23 cellular contexts compared by ENCODE assay signal in the genomic region with DNA sequence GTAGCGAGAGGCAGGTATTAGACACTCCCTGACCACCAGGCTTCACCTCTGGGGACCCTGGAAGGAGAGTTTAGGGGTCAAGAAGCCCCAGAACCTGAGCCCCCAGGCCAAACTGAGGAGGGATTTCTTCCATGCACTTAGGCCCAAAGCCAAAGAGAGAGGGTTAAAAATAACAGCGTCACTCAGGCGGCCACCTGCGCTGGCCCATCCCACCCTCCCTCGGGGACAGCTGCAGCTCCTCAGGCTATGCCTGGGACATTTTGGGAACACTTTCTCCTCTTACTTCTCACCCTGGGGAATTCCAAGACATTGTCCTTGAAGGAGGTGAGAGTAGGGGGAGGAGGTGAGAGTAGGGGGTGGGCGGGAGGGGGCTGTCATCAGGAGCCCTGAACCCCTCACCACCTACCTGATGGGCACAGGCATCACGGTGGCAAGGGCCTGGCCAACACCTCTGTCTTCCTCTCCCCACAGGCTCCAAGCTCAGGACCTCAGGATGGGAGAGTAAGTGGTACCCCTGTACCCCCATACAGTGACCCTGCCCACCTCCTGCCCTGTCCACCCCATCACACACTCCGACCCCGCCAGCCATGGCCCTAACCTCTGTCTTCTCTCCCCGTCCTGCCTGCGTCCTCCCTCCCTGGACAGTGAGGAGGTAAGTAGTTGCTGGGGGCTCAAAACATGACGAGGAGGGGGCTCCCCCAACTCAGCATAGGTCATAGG. TPM values are rescaled to one million over a fixed set of nuclear protein-coding genes. Genes with fewer than 3 reads are reported as not detected.
A peak's percentile ranks its signal among the peaks of the same experiment; 100 is the strongest.
DNase-seq lines count a peak whose midpoint lies in the region; ATAC-seq and TF ChIP-seq lines count a peak whose summit lies in the region.
"Had no signal": no experiment of that assay in that cellular context is flagged by ENCODE, and none has a peak within 500 bp of the region (broad histone marks: within the 10 kb centered on the region; RNA-seq: fewer than 3 reads in every experiment).

No MANE protein-coding gene starts in this region.

- H3K9me2 ChIP-seq in MM.1S (replicated peaks; ENCODE audit: insufficient read depth, low read length) = no peaks in the 10 kb centered on the region

- H2AFZ ChIP-seq in MM.1S (ENCODE audit: low read length) = no peak overlapping the region
- H2AFZ ChIP-seq: neural progenitor cell had no signal

- H3F3A ChIP-seq in MM.1S (ENCODE audit: insufficient read depth, low read length) = no peaks in the 10 kb centered on the region

- TF ChIP-seq CTCF in HL-60 (IDR thresholded peaks at IDR 0.05; ENCODE audit: insufficient read depth, low read length) (no peak), MM.1S (IDR thresholded peaks at IDR 0.05; ENCODE audit: low read length) (no peak)

- no peak overlapping the region for H3K4me3 Mint-ChIP-seq in activated naive CD8-positive, alpha-beta T cell treated with anti-CD3 and anti-CD28 coated beads for 36 hours
- no peak overlapping the region for H3K4me3 Mint-ChIP-seq in activated naive CD8-positive, alpha-beta T cell treated with anti-CD3 and anti-CD28 coated beads, Interleukin-2, amount 50 U/mL, for 24 hours
- H3K4me3 Mint-ChIP-seq in dendritic cell treated with granulocyte-macrophage colony-stimulating factor and Interleukin-4, amounts not matched to agents 40 ng/mL and 50 ng/mL, for 4 days = no peak overlapping the region
- H3K4me3 Mint-ChIP-seq: neural progenitor cell had no signal

- H4K20me1 ChIP-seq in MM.1S (ENCODE audit: insufficient read depth, low read length) = no peaks in the 10 kb centered on the region

- H3K79me2 ChIP-seq in MM.1S (ENCODE audit: low read length) = no peaks in the 10 kb centered on the region

- H3K36me3 Mint-ChIP-seq in activated naive CD8-positive, alpha-beta T cell treated with anti-CD3 and anti-CD28 coated beads for 36 hours = no peaks in the 10 kb centered on the region
- no peaks in the 10 kb centered on the region for H3K36me3 Mint-ChIP-seq in activated naive CD8-positive, alpha-beta T cell treated with anti-CD3 and anti-CD28 coated beads, Interleukin-2, amount 50 U/mL, for 24 hours (ENCODE audit: low read depth)
- peaks cover 6% of the 10 kb centered on the region for H3K36me3 Mint-ChIP-seq in dendritic cell treated with granulocyte-macrophage colony-stimulating factor and Interleukin-4, amounts not matched to agents 40 ng/mL and 50 ng/mL, for 4 days (ENCODE audit: low read depth)
- no peaks in the 10 kb centered on the region for H3K36me3 Mint-ChIP-seq in activated naive CD4-positive, alpha-beta T cell treated with anti-CD3 and anti-CD28 coated beads, Interleukin-2, amount 50 U/mL, for 72 hours
- H3K36me3 Mint-ChIP-seq: CD8-positive, alpha-beta memory T cell; neural progenitor cell had no signal

- H3K4me3 ChIP-seq in HL-60 (replicated peaks; ENCODE audit: insufficient read depth, low read length) (no peak overlapping the region), skeletal muscle tissue (ENCODE audit: low read length in 3 of 3) (peak overlapping the region; percentile 69 to 79 (median 70)), MM.1S (ENCODE audit: low read length) (no peak overlapping the region)
- H3K4me3 ChIP-seq: K562, neural progenitor cell had no signal

- peaks cover 16% of the 10 kb centered on the region for H3K4me1 Mint-ChIP-seq in activated naive CD8-positive, alpha-beta T cell treated with anti-CD3 and anti-CD28 coated beads for 36 hours
- H3K4me1 Mint-ChIP-seq in activated naive CD8-positive, alpha-beta T cell treated with anti-CD3 and anti-CD28 coated beads, Interleukin-2, amount 50 U/mL, for 24 hours = peaks cover 21% of the 10 kb centered on the region
- peaks cover 64% of the 10 kb centered on the region for H3K4me1 Mint-ChIP-seq in dendritic cell treated with granulocyte-macrophage colony-stimulating factor and Interleukin-4, amounts not matched to agents 40 ng/mL and 50 ng/mL, for 4 days (ENCODE audit: low read depth)

- no peaks in the 10 kb centered on the region for H3K27me3 Mint-ChIP-seq in activated naive CD8-positive, alpha-beta T cell treated with anti-CD3 and anti-CD28 coated beads for 36 hours
- H3K27me3 Mint-ChIP-seq in activated naive CD8-positive, alpha-beta T cell treated with anti-CD3 and anti-CD28 coated beads, Interleukin-2, amount 50 U/mL, for 24 hours = no peaks in the 10 kb centered on the region
- H3K27me3 Mint-ChIP-seq in dendritic cell treated with granulocyte-macrophage colony-stimulating factor and Interleukin-4, amounts not matched to agents 40 ng/mL and 50 ng/mL, for 4 days = peaks cover 22% of the 10 kb centered on the region

- H3K27ac Mint-ChIP-seq in activated naive CD8-positive, alpha-beta T cell treated with anti-CD3 and anti-CD28 coated beads for 36 hours = peak overlapping the region; percentile 42
- H3K27ac Mint-ChIP-seq in activated naive CD8-positive, alpha-beta T cell treated with anti-CD3 and anti-CD28 coated beads, Interleukin-2, amount 50 U/mL, for 24 hours = no peak overlapping the region
- H3K27ac Mint-ChIP-seq in dendritic cell treated with granulocyte-macrophage colony-stimulating factor and Interleukin-4, amounts not matched to agents 40 ng/mL and 50 ng/mL, for 4 days = peak overlapping the region; percentile 92
- H3K27ac Mint-ChIP-seq in activated naive CD4-positive, alpha-beta T cell treated with anti-CD3 and anti-CD28 coated beads, Interleukin-2, amount 50 U/mL, for 72 hours = no peak overlapping the region
- H3K27ac Mint-ChIP-seq: neural progenitor cell had no signal

- H3K9me3 Mint-ChIP-seq in activated naive CD8-positive, alpha-beta T cell treated with anti-CD3 and anti-CD28 coated beads for 36 hours = no peaks in the 10 kb centered on the region
- H3K9me3 Mint-ChIP-seq in activated naive CD8-positive, alpha-beta T cell treated with anti-CD3 and anti-CD28 coated beads, Interleukin-2, amount 50 U/mL, for 24 hours = no peaks in the 10 kb centered on the region
- H3K9me3 Mint-ChIP-seq in dendritic cell treated with granulocyte-macrophage colony-stimulating factor and Interleukin-4, amounts not matched to agents 40 ng/mL and 50 ng/mL, for 4 days = no peaks in the 10 kb centered on the region
- H3K9me3 Mint-ChIP-seq in activated naive CD4-positive, alpha-beta T cell treated with anti-CD3 and anti-CD28 coated beads, Interleukin-2, amount 50 U/mL, for 72 hours = no peaks in the 10 kb centered on the region
- H3K9me3 Mint-ChIP-seq: CD8-positive, alpha-beta memory T cell; neural progenitor cell had no signal

- no peak for DNase-seq in activated naive CD8-positive, alpha-beta T cell treated with anti-CD3 and anti-CD28 coated beads for 36 hours
- no peak for DNase-seq in activated naive CD8-positive, alpha-beta T cell treated with anti-CD3 and anti-CD28 coated beads, Interleukin-2, amount 50 U/mL, for 24 hours
- DNase-seq in HL-60 (ENCODE audit: low read depth in 1 of 2, low spot score in 1 of 2) (no peak), NCI-H748 (lab: John Stamatoyannopoulos, UW; ENCODE audit: unreplicated experiment) (no peak), MM.1S (no peak)
- DNase-seq in activated naive CD4-positive, alpha-beta T cell treated with anti-CD3 and anti-CD28 coated beads, Interleukin-2, amount 50 U/mL, for 72 hours (ENCODE audit: low spot score in 2 of 2) = no peak
- DNase-seq: activated CD8-positive, alpha-beta memory T cell treated with anti-CD3 and anti-CD28 coated beads, Interleukin-2, amount 50 U/mL, for 4 hours; activated effector memory CD4-positive, alpha-beta T cell treated with anti-CD3 and anti-CD28 coated beads, Interleukin-2, amount 50 U/mL, for 16 hours; NCI-H1092 treated with DMSO at 0.1 percent for 48 hours; NCI-H2081 treated with DMSO at 0.1 percent for 48 hours; NCI-H524; PC-3; T-helper 9 cell had no signal

- peak overlapping the region; percentile 54 for H3K27ac ChIP-seq in HL-60 (replicated peaks)
- H3K27ac ChIP-seq in skeletal muscle tissue (ENCODE audit: low read depth, low read length) = peak overlapping the region; percentile 96
- no peak overlapping the region for H3K27ac ChIP-seq in MM.1S (ENCODE audit: low read length)
- H3K27ac ChIP-seq: neural progenitor cell had no signal

- no peak overlapping the region for H3K4me2 ChIP-seq in MM.1S (ENCODE audit: low read depth, low read length)
- H3K4me2 ChIP-seq: neural progenitor cell had no signal

- H3K4me1 ChIP-seq in skeletal muscle tissue (ENCODE audit: control insufficient read depth in 3 of 3, insufficient read depth in 3 of 3, low read length in 3 of 3) (peaks cover 18 to 54% (median 21%) of the 10 kb centered on the region in 3 donors), MM.1S (ENCODE audit: low read length) (no peaks in the 10 kb centered on the region)

- H3K9me3 ChIP-seq in skeletal muscle tissue (ENCODE audit: control insufficient read depth in 3 of 3, low read length in 3 of 3) = no peaks in the 10 kb centered on the region
- H3K9me3 ChIP-seq in MM.1S (replicated peaks; ENCODE audit: insufficient read depth, low read length) = no peaks in the 10 kb centered on the region

- H3K36me3 ChIP-seq in skeletal muscle tissue (ENCODE audit: control insufficient read depth in 3 of 3, insufficient read depth in 3 of 3, low read length in 3 of 3) (peaks cover 3 to 5% (median 5%) of the 10 kb centered on the region in 3 donors), MM.1S (replicated peaks; ENCODE audit: insufficient read depth, low read length) (no peaks in the 10 kb centered on the region)
- H3K36me3 ChIP-seq: neural progenitor cell had no signal

- H3K27me3 ChIP-seq in HL-60 (ENCODE audit: insufficient read depth, poor library complexity, severe bottlenecking) (peaks cover 5% of the 10 kb centered on the region), skeletal muscle tissue (ENCODE audit: control insufficient read depth in 3 of 3, insufficient read depth in 3 of 3, low read length in 3 of 3) (peaks cover 0 to 1% (median 0%) of the 10 kb centered on the region in 3 donors), MM.1S (replicated peaks; ENCODE audit: insufficient read depth, low read length) (peaks cover 50% of the 10 kb centered on the region)
- H3K27me3 ChIP-seq: neural progenitor cell had no signal

- peak overlapping the region; percentile 80 to 90 (median 85) for H3K9ac ChIP-seq in skeletal muscle tissue (ENCODE audit: low read depth in 1 of 3, low read length in 3 of 3)
- H3K9ac ChIP-seq in MM.1S (ENCODE audit: low read length) = no peak overlapping the region
- H3K9ac ChIP-seq: neural progenitor cell had no signal

- ATAC-seq in activated naive CD8-positive, alpha-beta T cell treated with anti-CD3 and anti-CD28 coated beads, Interleukin-2, amount 50 U/mL, for 24 hours = no peak
- ATAC-seq in activated naive CD4-positive, alpha-beta T cell treated with anti-CD3 and anti-CD28 coated beads, Interleukin-2, amount 50 U/mL, for 72 hours = no peak
- ATAC-seq: activated CD4-positive, CD25-positive, alpha-beta regulatory T cell treated with anti-CD3 and anti-CD28 coated beads, Interleukin-2, amount 50 U/mL, for 24 hours; PC-3 had no signal

- intact Hi-C loops in dendritic cell treated with granulocyte-macrophage colony-stimulating factor and Interleukin-4, amounts not matched to agents 40 ng/mL and 50 ng/mL, for 4 days (cut with micrococcal nuclease) = loop anchor here (5.0 kb wide), 1 partner anchor 78 kb away; a partner anchor contains a TSS

RNA-seq across cellular contexts. Expression of a gene that starts 0.6 kb away (rescaled TPM):
- under 1 TPM in 1 of 2 experiments, not detected in 1; 0.31 TPM for total RNA-seq in activated naive CD8-positive, alpha-beta T cell treated with anti-CD3 and anti-CD28 coated beads for 36 hours
- 2,937 TPM for total RNA-seq in skeletal muscle tissue
- not detected for total RNA-seq in activated naive CD4-positive, alpha-beta T cell treated with anti-CD3 and anti-CD28 coated beads, Interleukin-2, amount 50 U/mL, for 72 hours
- total RNA-seq: Daoy, K562 had no signal

RNA-seq across cellular contexts. Expression of a gene that starts 4.6 kb away (rescaled TPM):
- total RNA-seq in activated naive CD8-positive, alpha-beta T cell treated with anti-CD3 and anti-CD28 coated beads for 36 hours = not detected
- total RNA-seq in skeletal muscle tissue = not detected
- total RNA-seq in activated naive CD4-positive, alpha-beta T cell treated with anti-CD3 and anti-CD28 coated beads, Interleukin-2, amount 50 U/mL, for 72 hours = not detected
- total RNA-seq: CD8-positive, alpha-beta memory T cell; Daoy; K562; mesenteric fat pad had no signal

RNA-seq across cellular contexts. Expression of a gene that starts 13.5 kb away (rescaled TPM):
- 100 to 1,000 TPM; 147 to 148 TPM for total RNA-seq in activated naive CD8-positive, alpha-beta T cell treated with anti-CD3 and anti-CD28 coated beads for 36 hours
- total RNA-seq in skeletal muscle tissue = 29.2 TPM
- total RNA-seq in activated naive CD4-positive, alpha-beta T cell treated with anti-CD3 and anti-CD28 coated beads, Interleukin-2, amount 50 U/mL, for 72 hours = 100 to 1,000 TPM; 102 to 263 TPM
- total RNA-seq: PC-3 had no signal

RNA-seq across cellular contexts. Expression of a gene that starts 52.3 kb away (rescaled TPM):
- under 1 TPM; 0.20 to 0.31 TPM for total RNA-seq in activated naive CD8-positive, alpha-beta T cell treated with anti-CD3 and anti-CD28 coated beads for 36 hours
- total RNA-seq in skeletal muscle tissue = 1.0 TPM
- under 1 TPM; 0.12 to 0.20 TPM for total RNA-seq in activated naive CD4-positive, alpha-beta T cell treated with anti-CD3 and anti-CD28 coated beads, Interleukin-2, amount 50 U/mL, for 72 hours
- total RNA-seq: CD8-positive, alpha-beta memory T cell; chondrocyte; Daoy; K562; mesenteric fat pad; PC-3; ureter had no signal

Comparison
In these comparisons a context has a peak if more than half of its experiments do, and no peak if none do; other contexts are left out.
1. H3K27ac Mint-ChIP-seq: peak in activated naive CD8-positive, alpha-beta T cell treated with anti-CD3 and anti-CD28 coated beads for 36 hours (single experiment) and dendritic cell treated with granulocyte-macrophage colony-stimulating factor and Interleukin-4, amounts not matched to agents 40 ng/mL and 50 ng/mL, for 4 days (single experiment); none in activated naive CD8-positive, alpha-beta T cell treated with anti-CD3 and anti-CD28 coated beads, Interleukin-2, amount 50 U/mL, for 24 hours (single experiment) and activated naive CD4-positive, alpha-beta T cell treated with anti-CD3 and anti-CD28 coated beads, Interleukin-2, amount 50 U/mL, for 72 hours (0 of 2).
2. H3K4me3 ChIP-seq: peak in skeletal muscle tissue (3 of 3); none in HL-60 (single experiment) and MM.1S (single experiment).
3. RNA of a gene that starts 0.6 kb away (total RNA-seq): 2,937 TPM in skeletal muscle tissue (single experiment); 0.31 TPM in activated naive CD8-positive, alpha-beta T cell treated with anti-CD3 and anti-CD28 coated beads for 36 hours and not detected in activated naive CD4-positive, alpha-beta T cell treated with anti-CD3 and anti-CD28 coated beads, Interleukin-2, amount 50 U/mL, for 72 hours; every median in the first group is over 1,000 times any median in the second.